In the genomic region with DNA sequence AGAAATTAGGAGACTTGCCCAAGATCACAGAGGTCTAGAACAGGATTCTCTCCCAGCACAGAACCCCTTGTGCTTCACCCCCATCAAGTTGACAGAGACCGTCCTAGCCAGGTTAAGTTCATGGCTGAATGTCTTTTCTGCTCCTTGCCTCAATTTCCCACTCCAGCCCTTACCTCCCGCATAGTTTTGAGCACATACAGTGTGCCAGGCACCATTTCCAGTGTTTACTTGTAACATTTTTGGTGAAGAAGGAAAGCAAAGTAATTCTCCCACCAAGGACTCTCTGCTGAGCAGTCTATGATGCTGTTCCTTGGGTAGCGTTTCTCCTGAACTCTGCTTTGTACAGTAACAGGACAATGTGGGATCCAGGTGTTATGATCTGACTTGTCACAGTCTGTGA, we compare ENCODE assay signal across 8 cellular contexts. TPM values are rescaled to one million over a fixed set of nuclear protein-coding genes. Genes with fewer than 3 reads are reported as not detected.
DNase-seq lines count a peak whose midpoint lies in the region; ATAC-seq and TF ChIP-seq lines count a peak whose summit lies in the region.

No MANE protein-coding gene starts in this region.

- no peaks in the 10 kb centered on the region for H3K9me3 ChIP-seq in CD4-positive, alpha-beta T cell (ENCODE audit: control insufficient read depth, low read length)
- H3K9me3 ChIP-seq in RWPE2 (ENCODE audit: severe bottlenecking) (no peaks in the 10 kb centered on the region), esophagus (ENCODE audit: control insufficient read depth in 2 of 2, insufficient read depth in 1 of 2, low read depth in 1 of 2, low read length in 1 of 2) (no peaks in the 10 kb centered on the region), ovary (no peaks in the 10 kb centered on the region)

- H3K27ac ChIP-seq in CD4-positive, alpha-beta T cell (ENCODE audit: low read depth, low read length), result no peak overlapping the region
- H3K27ac ChIP-seq in RWPE2 (ENCODE audit: poor library complexity, severe bottlenecking), result peak overlapping the region; percentile 62
- peak overlapping the region; percentile 75 to 91 for H3K27ac ChIP-seq in esophagus (ENCODE audit: low read depth in 2 of 2, low read length in 1 of 2)
- H3K27ac ChIP-seq in ovary, result no peak overlapping the region

- peaks cover 24% of the 10 kb centered on the region for H3K4me1 ChIP-seq in RWPE2 (ENCODE audit: insufficient read depth, poor library complexity, severe bottlenecking)
- peaks cover 2 to 12% of the 10 kb centered on the region in 2 donors for H3K4me1 ChIP-seq in esophagus (ENCODE audit: control insufficient read depth in 2 of 2, insufficient read depth in 2 of 2, low read length in 1 of 2)
- no peaks in the 10 kb centered on the region for H3K4me1 ChIP-seq in ovary (ENCODE audit: insufficient read depth)

- no peak for ATAC-seq in CD4-positive, alpha-beta T cell (ENCODE audit: poor library complexity)
- ATAC-seq in RWPE2 (ENCODE audit: low read depth) (no peak), GM21381 (IDR thresholded peaks at IDR 0.05; ENCODE audit: unreplicated experiment) (no peak)

- TF ChIP-seq EP300 in ovary (IDR thresholded peaks at IDR 0.05), result no peak

- H3K27me3 Mint-ChIP-seq in CD4-positive, alpha-beta T cell, result no peaks in the 10 kb centered on the region

- DNase-seq in CD4-positive, alpha-beta T cell, result no peak
- DNase-seq in RWPE2 (ENCODE audit: low spot score), result no peak
- no peak for DNase-seq in ovary
- no peak for DNase-seq in globus pallidus (ENCODE audit: low spot score)
- no peak for DNase-seq in DMS 273 (lab: John Stamatoyannopoulos, UW; ENCODE audit: unreplicated experiment)
- no peak for DNase-seq in NCI-H1105 treated with DMSO at 0.1 percent for 48 hours (lab: John Stamatoyannopoulos, UW)

- WGBS in esophagus, 2 donors, result 85 to 86% methylated on average over 3 of the region's 3 CpGs
- WGBS in ovary, 3 donors, result 90 to 94% (median 90%) methylated on average over 3 of the region's 3 CpGs

- intact Hi-C loops in CD4-positive, alpha-beta T cell (cut with DNase I, micrococcal nuclease), result no loop called here
- intact Hi-C loops in ovary (cut with DNase I), result loop anchor here in 1 of 4 donors (10.0 kb wide), 1 partner anchor 165 kb away; a partner anchor contains a TSS

- TF ChIP-seq CTCF in CD4-positive, alpha-beta T cell (IDR thresholded peaks at IDR 0.05), result no peak
- TF ChIP-seq CTCF in RWPE2 (IDR thresholded peaks at IDR 0.05; ENCODE audit: poor library complexity, severe bottlenecking) (no peak), ovary (IDR thresholded peaks at IDR 0.05) (no peak)

- H3K27me3 ChIP-seq in CD4-positive, alpha-beta T cell (ENCODE audit: control insufficient read depth, insufficient read depth, low read length), result no peaks in the 10 kb centered on the region
- no peaks in the 10 kb centered on the region for H3K27me3 ChIP-seq in RWPE2 (ENCODE audit: insufficient read depth, poor library complexity, severe bottlenecking)
- H3K27me3 ChIP-seq in esophagus (ENCODE audit: control insufficient read depth in 1 of 2, insufficient read depth in 2 of 2, low read length in 2 of 2), result no peaks in the 10 kb centered on the region
- H3K27me3 ChIP-seq in ovary, result no peaks in the 10 kb centered on the region

- peaks cover 38% of the 10 kb centered on the region for H3K36me3 Mint-ChIP-seq in CD4-positive, alpha-beta T cell (ENCODE audit: low read depth)

- POLR2A ChIA-PET in CD4-positive, alpha-beta T cell (lab: Charles Lee), result interaction anchor here (1.0 to 5.6 kb wide), 5 partner anchors 10 to 272 kb away, joined by 4 to 82 read pairs (median 7); a partner anchor contains a TSS

- H3K4me3 Mint-ChIP-seq in CD4-positive, alpha-beta T cell, result peak overlapping the region; percentile 98

- H3K4me3 ChIP-seq in RWPE2 (ENCODE audit: severe bottlenecking) (peak overlapping the region; percentile 47), esophagus (ENCODE audit: low read depth in 1 of 2, low read length in 2 of 2) (peak overlapping the region; percentile 6 to 72), ovary (peak overlapping the region; percentile 76)

- H3K27ac Mint-ChIP-seq in CD4-positive, alpha-beta T cell, result peak overlapping the region; percentile 77

- TF ChIP-seq POLR2A in ovary (IDR thresholded peaks at IDR 0.05), result no peak

- peaks cover 24% of the 10 kb centered on the region for H3K4me1 Mint-ChIP-seq in CD4-positive, alpha-beta T cell (ENCODE audit: low read depth)

- CTCF ChIA-PET in CD4-positive, alpha-beta T cell (lab: Charles Lee), result interaction anchor here (0.8 to 6.4 kb wide), 8 partner anchors 10 to 552 kb away, joined by 3 to 39 read pairs (median 4); a partner anchor contains a TSS

- no peaks in the 10 kb centered on the region for H3K9me3 Mint-ChIP-seq in CD4-positive, alpha-beta T cell

- H3K36me3 ChIP-seq in RWPE2 (ENCODE audit: low read depth), result peaks cover 22% of the 10 kb centered on the region
- peaks cover 9 to 18% of the 10 kb centered on the region in 2 donors for H3K36me3 ChIP-seq in esophagus (ENCODE audit: control insufficient read depth in 2 of 2, insufficient read depth in 2 of 2, low read length in 1 of 2)
- no peaks in the 10 kb centered on the region for H3K36me3 ChIP-seq in ovary

RNA-seq across cellular contexts. Expression of a gene that starts 1.2 kb away (rescaled TPM):
- total RNA-seq in CD4-positive, alpha-beta T cell, result 1 to 10 TPM; 7.1 to 8.9 TPM
- 10 to 100 TPM; 22.8 to 29.5 TPM for polyA plus RNA-seq in esophagus
- total RNA-seq in ovary, result 10 to 100 TPM in 6 of 7 donors, 1 to 10 TPM in 1; 5.6 to 28.6 (median 18.8) TPM
- polyA plus RNA-seq in ovary, result 10 to 100 TPM; 16.7 to 64.0 TPM

RNA-seq across cellular contexts. Expression of a gene that starts 10.3 kb away (rescaled TPM):
- 10 to 100 TPM; 41.8 to 44.1 TPM for total RNA-seq in CD4-positive, alpha-beta T cell
- polyA plus RNA-seq in esophagus (100 to 1,000 TPM in 1 of 2 donors, 10 to 100 TPM in 1; 77.9 to 243 TPM), ovary (100 to 1,000 TPM; 225 to 310 TPM)
- total RNA-seq in ovary, result 100 to 1,000 TPM; 117 to 241 (median 141) TPM

RNA-seq across cellular contexts. Expression of a gene that starts 44.8 kb away (rescaled TPM):
- not detected for total RNA-seq in CD4-positive, alpha-beta T cell
- polyA plus RNA-seq in esophagus (not detected), ovary (not detected)
- under 1 TPM in 1 of 7 donors, not detected in 6; 0.05 TPM for total RNA-seq in ovary

Comparison
In these comparisons a context has a peak if more than half of its experiments do, and no peak if none do; other contexts are left out.
1. H3K27ac ChIP-seq: peak in RWPE2 (single experiment) and esophagus (2 of 2); none in CD4-positive, alpha-beta T cell (single experiment) and ovary (0 of 2).
2. Peak in every context shown above with its lines, with median percentiles within 50 percentile points of each other: H3K4me3 ChIP-seq.